Comparison of ENCODE assay signal across 15 cellular contexts in the genomic region with DNA sequence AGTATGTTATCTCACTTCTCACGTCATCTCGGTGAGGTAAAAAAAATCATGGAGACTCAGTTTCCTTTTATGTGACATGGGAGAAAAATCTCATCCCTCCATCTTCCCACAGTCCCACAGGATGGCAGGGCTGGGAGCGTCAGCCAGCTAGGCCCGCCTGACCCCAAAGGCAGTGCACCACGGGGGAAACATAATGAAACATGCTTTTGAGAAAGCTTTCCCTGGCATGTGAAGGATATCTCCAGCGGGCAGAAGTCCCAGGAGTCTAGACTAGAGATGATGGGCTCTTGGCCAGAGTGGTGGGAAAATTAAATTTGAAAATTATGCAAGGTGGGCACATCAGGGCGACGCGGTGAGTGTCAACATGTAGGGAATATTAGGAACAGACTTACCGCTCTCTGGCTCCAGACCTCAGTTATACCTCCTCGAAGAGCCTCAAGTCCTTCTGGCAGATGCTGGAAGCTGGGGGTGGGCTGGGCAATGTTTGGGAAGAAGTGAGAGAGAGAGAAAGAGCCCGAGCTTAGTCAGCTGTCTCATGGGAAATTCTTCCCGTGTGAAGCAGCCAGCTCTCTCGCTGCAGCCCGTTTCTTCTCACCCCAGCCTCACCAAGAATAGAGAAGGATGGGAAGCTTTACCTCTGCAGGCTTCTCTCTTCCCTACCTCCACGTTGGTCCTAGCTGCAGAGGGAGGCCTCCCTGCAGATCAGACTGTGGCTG. TPM values are rescaled to one million over a fixed set of nuclear protein-coding genes. Genes with fewer than 3 reads are reported as not detected.
DNase-seq lines count a peak whose midpoint lies in the region; ATAC-seq, FAIRE-seq and TF ChIP-seq lines count a peak whose summit lies in the region.
"Had no signal": no experiment of that assay in that cellular context is flagged by ENCODE, and none has a peak within 500 bp of the region (broad histone marks: within the 10 kb centered on the region; RNA-seq: fewer than 3 reads in every experiment).

No MANE protein-coding gene starts in this region.

- peak overlapping the region; percentile 84 for H3K9ac ChIP-seq in astrocyte (ENCODE audit: low read length)
- H3K9ac ChIP-seq in skeletal muscle tissue (ENCODE audit: low read depth in 1 of 3, low read length in 3 of 3): peak overlapping the region; percentile 6 to 40 (median 28)

- no peaks in the 10 kb centered on the region for H3K79me2 ChIP-seq in astrocyte (ENCODE audit: insufficient read depth, low read length)

- H3K27ac ChIP-seq in astrocyte (ENCODE audit: low read depth, low read length): peak overlapping the region; percentile 94
- peak overlapping the region; percentile 55 for H3K27ac ChIP-seq in skeletal muscle tissue (ENCODE audit: low read depth, low read length)
- H3K27ac ChIP-seq: VCaP had no signal

- H4K20me1 ChIP-seq in astrocyte (ENCODE audit: insufficient read depth, low read length): no peaks in the 10 kb centered on the region

- H3K9me3 Mint-ChIP-seq in astrocyte (ENCODE audit: unreplicated experiment) (peaks cover 4% of the 10 kb centered on the region), Caco-2 (ENCODE audit: unreplicated experiment) (no peaks in the 10 kb centered on the region)
- H3K9me3 Mint-ChIP-seq: activated T-helper 2 cell treated with anti-CD3 and anti-CD28 coated beads, Interferon-gamma antibody, Interleukin-2, Interleukin-4, amounts not matched to agents 10 μg/mL and 5 μg/mL and 100 μg/mL, durations not matched to agents 14 hours and 24 hours and 36 hours; stimulated activated memory B cell treated with anti-CD40 and anti-IgM and Interleukin-4, amounts not matched to agents 10 μg/mL and 1 μg/mL and 100 μg/mL, for 72 hours had no signal

- H3K4me1 ChIP-seq in astrocyte (ENCODE audit: insufficient read depth, low read length): peaks cover 59% of the 10 kb centered on the region
- peaks cover 12 to 52% (median 34%) of the 10 kb centered on the region in 3 donors for H3K4me1 ChIP-seq in skeletal muscle tissue (ENCODE audit: control insufficient read depth in 3 of 3, insufficient read depth in 3 of 3, low read length in 3 of 3)
- 0 out of 2 replicates have a peak, but pooled peaks cover under 1% of the 10 kb centered on the region for H3K4me1 ChIP-seq in Caco-2

- TF ChIP-seq CTCF in astrocyte (IDR thresholded peaks at IDR 0.05; ENCODE audit: insufficient read depth, low read depth, low read length) (no peak), Caco-2 (IDR thresholded peaks at IDR 0.05; ENCODE audit: insufficient read depth in 1 of 2, low read depth in 1 of 2, low read length in 1 of 2, severe bottlenecking in 1 of 2, unreplicated experiment in 1 of 2) (no peak)

- peak overlapping the region; percentile 70 for H2AFZ ChIP-seq in astrocyte (ENCODE audit: low read depth, low read length)

- H3K4me2 ChIP-seq in astrocyte (ENCODE audit: low read length): peak overlapping the region; percentile 84

- CTCF ChIA-PET in Caco-2 (lab: Charles Lee): no interaction called here

- H3K4me3 ChIP-seq in astrocyte (ENCODE audit: insufficient read depth, low read depth, low read length) (peak overlapping the region; percentile 18), skeletal muscle tissue (ENCODE audit: low read length in 3 of 3) (no peak overlapping the region), Caco-2 (ENCODE audit: low read depth, low read length) (no peak overlapping the region)

- intact Hi-C loops in left cardiac atrium (cut with DNase I) (no loop called here), Caco-2 (cut with micrococcal nuclease; ENCODE audit: unreplicated experiment) (no loop called here)

- no peaks in the 10 kb centered on the region for H3K27me3 ChIP-seq in astrocyte (ENCODE audit: insufficient read depth, low read length)
- H3K27me3 ChIP-seq in skeletal muscle tissue (ENCODE audit: control insufficient read depth in 3 of 3, insufficient read depth in 3 of 3, low read length in 3 of 3): no peaks in the 10 kb centered on the region
- H3K27me3 ChIP-seq in Caco-2 (replicated peaks; ENCODE audit: control insufficient read depth, insufficient read depth, low read length): no peaks in the 10 kb centered on the region

- no peaks in the 10 kb centered on the region for H3K9me3 ChIP-seq in astrocyte (ENCODE audit: insufficient read depth, low read depth, low read length)
- H3K9me3 ChIP-seq in skeletal muscle tissue (ENCODE audit: control insufficient read depth in 3 of 3, low read length in 3 of 3): no peaks in the 10 kb centered on the region
- no peaks in the 10 kb centered on the region for H3K9me3 ChIP-seq in Caco-2

- H3K27ac Mint-ChIP-seq in astrocyte (ENCODE audit: unreplicated experiment) (peak overlapping the region; percentile 100), Caco-2 (ENCODE audit: unreplicated experiment) (no peak overlapping the region)
- H3K27ac Mint-ChIP-seq: activated T-helper 2 cell treated with anti-CD3 and anti-CD28 coated beads, Interferon-gamma antibody, Interleukin-2, Interleukin-4, amounts not matched to agents 10 μg/mL and 5 μg/mL and 100 μg/mL, durations not matched to agents 14 hours and 24 hours and 36 hours; CD4-positive, alpha-beta memory T cell; stimulated activated memory B cell treated with anti-CD40 and anti-IgM and Interleukin-4, amounts not matched to agents 10 μg/mL and 1 μg/mL and 100 μg/mL, for 72 hours had no signal

- POLR2A ChIA-PET in Caco-2 (lab: Charles Lee): no interaction called here

- no peaks in the 10 kb centered on the region for H3K36me3 ChIP-seq in astrocyte (ENCODE audit: insufficient read depth, low read length)
- peaks cover 10 to 11% (median 11%) of the 10 kb centered on the region in 3 donors for H3K36me3 ChIP-seq in skeletal muscle tissue (ENCODE audit: control insufficient read depth in 3 of 3, insufficient read depth in 3 of 3, low read length in 3 of 3)
- H3K36me3 ChIP-seq in Caco-2 (ENCODE audit: control insufficient read depth, insufficient read depth, low read length): no peaks in the 10 kb centered on the region

- DNase-seq in Daoy (ENCODE audit: low read depth) (peak; percentile 59), astrocyte (ENCODE audit: low read depth) (peak; percentile 94), left cardiac atrium (no peak), Caco-2 (no peak), NCI-H2227 treated with DMSO at 0.1 percent for 48 hours (lab: John Stamatoyannopoulos, UW) (no peak)
- DNase-seq: CD4-positive, alpha-beta memory T cell; NCI-H1105 treated with DMSO at 0.1 percent for 48 hours; small intestine had no signal

- FAIRE-seq in astrocyte (lab: Jason Lieb, UNC): peak; percentile 76
- FAIRE-seq: small intestine had no signal

- peak overlapping the region; percentile 64 for H3K4me3 Mint-ChIP-seq in astrocyte (ENCODE audit: unreplicated experiment)
- no peak overlapping the region for H3K4me3 Mint-ChIP-seq in Caco-2 (ENCODE audit: unreplicated experiment)
- H3K4me3 Mint-ChIP-seq: CD4-positive, alpha-beta memory T cell; stimulated activated memory B cell treated with anti-CD40 and anti-IgM and Interleukin-4, amounts not matched to agents 10 μg/mL and 1 μg/mL and 100 μg/mL, for 72 hours had no signal

- no TSS peak for BruUV-seq in Caco-2 (replicated peaks; lab: Mats Ljungman, UMichigan)

- peak; percentile 45 to 59 for ATAC-seq in left cardiac atrium
- no peak for ATAC-seq in GM21447 (IDR thresholded peaks at IDR 0.05; ENCODE audit: unreplicated experiment)
- no peak for ATAC-seq in GM21360 (IDR thresholded peaks at IDR 0.05; ENCODE audit: unreplicated experiment)
- ATAC-seq: left colon; stimulated activated memory B cell treated with anti-CD40 and anti-IgM and Interleukin-4, amounts not matched to agents 10 μg/mL and 1 μg/mL and 100 μg/mL, for 72 hours had no signal

- H3K27me3 Mint-ChIP-seq in astrocyte (ENCODE audit: low read depth, unreplicated experiment): no peaks in the 10 kb centered on the region
- H3K27me3 Mint-ChIP-seq in Caco-2 (ENCODE audit: insufficient read depth, unreplicated experiment): no peaks in the 10 kb centered on the region

- peaks cover 54% of the 10 kb centered on the region for H3K4me1 Mint-ChIP-seq in astrocyte (ENCODE audit: low read depth, unreplicated experiment)
- no peaks in the 10 kb centered on the region for H3K4me1 Mint-ChIP-seq in Caco-2 (ENCODE audit: low read depth, unreplicated experiment)
- H3K4me1 Mint-ChIP-seq: CD4-positive, alpha-beta memory T cell; stimulated activated memory B cell treated with anti-CD40 and anti-IgM and Interleukin-4, amounts not matched to agents 10 μg/mL and 1 μg/mL and 100 μg/mL, for 72 hours had no signal

- peaks cover 13% of the 10 kb centered on the region for H3K36me3 Mint-ChIP-seq in astrocyte (ENCODE audit: low read depth, unreplicated experiment)
- no peaks in the 10 kb centered on the region for H3K36me3 Mint-ChIP-seq in Caco-2 (ENCODE audit: insufficient read depth, unreplicated experiment)
- H3K36me3 Mint-ChIP-seq: CD4-positive, alpha-beta memory T cell; stimulated activated memory B cell treated with anti-CD40 and anti-IgM and Interleukin-4, amounts not matched to agents 10 μg/mL and 1 μg/mL and 100 μg/mL, for 72 hours had no signal

RNA-seq across cellular contexts. Expression of a gene that starts 52.3 kb away (rescaled TPM):
- 8.8 and 13.2 TPM in 2 replicates for total RNA-seq in Daoy (2014; rRNA removed; shearing (Covaris generic))
- total RNA-seq in astrocyte (14.7 and 16.0 TPM in 2 replicates), left cardiac atrium (10 to 100 TPM; 26.2 to 29.4 TPM), skeletal muscle tissue (6.8 TPM), Caco-2 (2022) (43.4 and 44.7 TPM in 2 replicates)

Comparison
In these comparisons a context has a peak if more than half of its experiments do, and no peak if none do; other contexts are left out.
1. DNase-seq: peak in Daoy (single experiment) and astrocyte (single experiment); none in left cardiac atrium (single experiment), Caco-2 (0 of 2) and NCI-H2227 treated with DMSO at 0.1 percent for 48 hours (single experiment).
2. ATAC-seq: peak in left cardiac atrium (2 of 2); none in GM21447 (single experiment) and GM21360 (single experiment).